ENCODE assay signal across 9 cellular contexts in the genomic region with DNA sequence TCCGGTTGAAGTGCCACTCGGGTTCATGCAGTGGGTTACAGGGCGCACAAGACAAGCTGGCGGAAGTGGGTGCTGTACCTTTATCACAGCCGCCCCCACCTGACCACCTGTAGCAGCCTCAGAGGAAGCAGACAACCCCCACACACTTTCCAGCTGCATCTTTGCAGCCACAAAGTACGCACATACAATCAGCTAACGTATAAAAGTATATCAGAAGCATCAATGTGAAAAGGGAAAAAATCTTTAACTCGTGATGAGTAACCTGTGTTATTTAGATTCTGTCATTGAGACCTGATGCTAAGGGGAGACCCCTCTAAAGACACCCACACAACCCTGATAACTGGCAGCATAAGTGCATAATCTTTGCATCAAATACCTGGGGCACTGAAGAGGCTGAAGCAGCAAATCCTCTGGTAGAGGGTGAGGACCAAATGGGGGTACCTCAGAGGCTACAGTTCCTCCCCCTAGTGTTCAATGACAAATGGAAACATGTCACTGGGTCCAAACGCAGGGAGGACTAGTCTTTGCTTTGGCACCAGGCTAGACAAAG. TPM values are rescaled to one million over a fixed set of nuclear protein-coding genes. Genes with fewer than 3 reads are reported as not detected.
A peak's percentile ranks its signal among the peaks of the same experiment; 100 is the strongest.
DNase-seq lines count a peak whose midpoint lies in the region; ATAC-seq, FAIRE-seq and TF ChIP-seq lines count a peak whose summit lies in the region.
"Had no signal": no experiment of that assay in that cellular context is flagged by ENCODE, and none has a peak within 500 bp of the region (broad histone marks: within the 10 kb centered on the region; RNA-seq: fewer than 3 reads in every experiment).

No MANE protein-coding gene starts in this region.

- peaks cover 5% of the 10 kb centered on the region for H3K27me3 Mint-ChIP-seq in activated CD8-positive, alpha-beta memory T cell treated with anti-CD3 and anti-CD28 coated beads, Interleukin-2, amount 10 ng/mL, durations not matched to agents 7 days and 5 days

- peak overlapping the region; percentile 46 for H3K4me3 Mint-ChIP-seq in activated CD8-positive, alpha-beta memory T cell treated with anti-CD3 and anti-CD28 coated beads, Interleukin-2, amount 10 ng/mL, durations not matched to agents 7 days and 5 days

- no peaks in the 10 kb centered on the region for H3K27me3 ChIP-seq in keratinocyte (ENCODE audit: control insufficient read depth, extremely low read depth, insufficient read depth, low read length)

- peak overlapping the region; percentile 85 for H3K27ac Mint-ChIP-seq in activated CD8-positive, alpha-beta memory T cell treated with anti-CD3 and anti-CD28 coated beads, Interleukin-2, amount 10 ng/mL, durations not matched to agents 7 days and 5 days

- H3K36me3 Mint-ChIP-seq in activated CD8-positive, alpha-beta memory T cell treated with anti-CD3 and anti-CD28 coated beads, Interleukin-2, amount 10 ng/mL, durations not matched to agents 7 days and 5 days = peaks cover 43% of the 10 kb centered on the region

- peaks cover 58% of the 10 kb centered on the region for H3K4me1 Mint-ChIP-seq in activated CD8-positive, alpha-beta memory T cell treated with anti-CD3 and anti-CD28 coated beads, Interleukin-2, amount 10 ng/mL, durations not matched to agents 7 days and 5 days

- H3K9me1 ChIP-seq in keratinocyte (ENCODE audit: control insufficient read depth, extremely low read depth, insufficient read depth, low read length) = no peaks in the 10 kb centered on the region

- H3K79me2 ChIP-seq in keratinocyte (ENCODE audit: control insufficient read depth, insufficient read depth, low read length) = no peaks in the 10 kb centered on the region

- dilution Hi-C loops in keratinocyte (cut with MboI; ENCODE audit: extremely low pct_ligation_motif_present, low sequenced_read_pairs) = no loop called here

- H4K20me1 ChIP-seq in keratinocyte (ENCODE audit: control insufficient read depth, extremely low read depth, insufficient read depth, low read length) = no peaks in the 10 kb centered on the region

- in situ Hi-C loops in KBM-7 (cut with MboI; ENCODE audit: low pct_unique_long_range_greater_than_20kb, low sequenced_read_pairs) = no loop called here

- H3K4me2 ChIP-seq in keratinocyte (ENCODE audit: control insufficient read depth, extremely low read depth, insufficient read depth, low read depth, low read length) = no peak overlapping the region

- CTCF ChIA-PET in activated CD8-positive, alpha-beta memory T cell treated with anti-CD3 and anti-CD28 coated beads, Interleukin-2, amount 10 ng/mL, durations not matched to agents 7 days and 5 days (lab: Charles Lee) = interaction anchor here (0.7 to 3.8 kb wide), 13 partner anchors 9 to 334 kb away, joined by 3 to 30 read pairs (median 3); no protein-coding TSS in a partner anchor

- no peaks in the 10 kb centered on the region for H3K9me3 ChIP-seq in keratinocyte (ENCODE audit: control insufficient read depth, low read depth, low read length)

- no peaks in the 10 kb centered on the region for H3K9me3 Mint-ChIP-seq in activated CD8-positive, alpha-beta memory T cell treated with anti-CD3 and anti-CD28 coated beads, Interleukin-2, amount 10 ng/mL, durations not matched to agents 7 days and 5 days (ENCODE audit: low read depth)

- H2AFZ ChIP-seq in keratinocyte (ENCODE audit: control insufficient read depth, low read length) = no peak overlapping the region

- FAIRE-seq in keratinocyte (lab: Jason Lieb, UNC) = peak; percentile 26

- peak; percentile 90 for ATAC-seq in activated CD8-positive, alpha-beta memory T cell treated with anti-CD3 and anti-CD28 coated beads, Interleukin-2, amount 10 ng/mL, durations not matched to agents 7 days and 5 days
- ATAC-seq in HG02840 (IDR thresholded peaks at IDR 0.05; ENCODE audit: low FRiP score, unreplicated experiment) = no peak

- peak in 1 of 3 experiments; percentile 2 for TF ChIP-seq CTCF in keratinocyte (optimal IDR thresholded peaks at IDR 0.05 in 1 of 3, IDR thresholded peaks at IDR 0.05 in 1 of 3, conservative IDR thresholded peaks at IDR 0.05 in 1 of 3; ENCODE audit: extremely low read depth in 1 of 3, insufficient read depth in 2 of 3, low read length in 3 of 3)

- H3K4me1 ChIP-seq in keratinocyte (ENCODE audit: control insufficient read depth, extremely low read depth, insufficient read depth, low read length) = no peaks in the 10 kb centered on the region

- DNase-seq in Jurkat, Clone E6-1 (ENCODE audit: low read depth, low spot score) = peak; percentile 98
- DNase-seq in activated CD8-positive, alpha-beta memory T cell treated with anti-CD3 and anti-CD28 coated beads, Interleukin-2, amount 10 ng/mL, durations not matched to agents 7 days and 5 days = peak; percentile 91
- DNase-seq in keratinocyte (ENCODE audit: low read depth, low spot score) = no peak
- peak; percentile 77 for DNase-seq in stimulated activated CD8-positive, alpha-beta memory T cell treated with anti-CD3 and anti-CD28 coated beads, Interleukin-7, amount 100 ng/mL, for 24 hours (ENCODE audit: low read depth)
- no peak for DNase-seq in DMS53 treated with DMSO at 0.1 percent for 48 hours (lab: John Stamatoyannopoulos, UW; ENCODE audit: unreplicated experiment)
- no peak for DNase-seq in NCI-H1048 (lab: John Stamatoyannopoulos, UW)
- no peak for DNase-seq in KBM-7
- DNase-seq: NCI-H345 had no signal

- H3K9ac ChIP-seq in keratinocyte (ENCODE audit: control insufficient read depth, extremely low read depth, insufficient read depth, low read length) = no peak overlapping the region

- H3K36me3 ChIP-seq in keratinocyte (ENCODE audit: control insufficient read depth in 2 of 2, extremely low read depth in 1 of 2, insufficient read depth in 2 of 2, low read length in 2 of 2) = no peaks in the 10 kb centered on the region

- peak overlapping the region; percentile 36 for H3K4me3 ChIP-seq in Jurkat, Clone E6-1 (ENCODE audit: low read length)
- H3K4me3 ChIP-seq in keratinocyte (ENCODE audit: control insufficient read depth in 2 of 3, extremely low read depth in 1 of 3, insufficient read depth in 2 of 3, low read depth in 1 of 3, low read length in 3 of 3) = no peak overlapping the region

- no peak overlapping the region for H3K27ac ChIP-seq in keratinocyte (ENCODE audit: control insufficient read depth, insufficient read depth, low read length)

RNA-seq across cellular contexts. Expression of gene BACH2, which starts 22.1 kb away (rescaled TPM):
- polyA plus RNA-seq in Jurkat, Clone E6-1 (2012; ENCODE audit: insufficient read depth, insufficient read length) = 2.4 TPM
- total RNA-seq in activated CD8-positive, alpha-beta memory T cell treated with anti-CD3 and anti-CD28 coated beads, Interleukin-2, amount 10 ng/mL, durations not matched to agents 7 days and 5 days = 10 to 100 TPM; 21.5 to 22.6 TPM
- polyA plus RNA-seq in keratinocyte = 0.50 to 0.76 TPM (median 0.62 TPM) in 3 replicates
- 0.39 TPM for polyA plus RNA-seq in keratinocyte (2011; ENCODE audit: low read depth)
- polyA plus RNA-seq in keratinocyte (2011; cell fraction: cytosol; rRNA removed) = 0.45 and 0.48 TPM in 2 replicates
- 1.4 and 1.6 TPM in 2 replicates for polyA plus RNA-seq in keratinocyte (2011; cell fraction: nucleus; rRNA removed)
- 0.58 and 0.76 TPM in 2 replicates for polyA plus RNA-seq in keratinocyte (2012; ENCODE audit: low replicate concordance)
- 1.2 to 4.0 TPM (median 1.3 TPM) in 3 replicates for polyA minus RNA-seq in keratinocyte
- 0.38 TPM for polyA minus RNA-seq in keratinocyte (2011; cell fraction: cytosol; rRNA and poly(A)+ RNA removed)
- polyA minus RNA-seq in keratinocyte (2011; cell fraction: nucleus; rRNA and poly(A)+ RNA removed) = 2.3 and 3.2 TPM in 2 replicates

Comparison
In these comparisons a context has a peak if more than half of its experiments do, and no peak if none do; other contexts are left out.
1. DNase-seq: peak in Jurkat, Clone E6-1 (single experiment), activated CD8-positive, alpha-beta memory T cell treated with anti-CD3 and anti-CD28 coated beads, Interleukin-2, amount 10 ng/mL, durations not matched to agents 7 days and 5 days (single experiment) and stimulated activated CD8-positive, alpha-beta memory T cell treated with anti-CD3 and anti-CD28 coated beads, Interleukin-7, amount 100 ng/mL, for 24 hours (single experiment); none in keratinocyte (single experiment), DMS53 treated with DMSO at 0.1 percent for 48 hours (single experiment), NCI-H1048 (single experiment) and KBM-7 (single experiment).